Comparison of ENCODE assay signal across 13 cellular contexts in the genomic region with DNA sequence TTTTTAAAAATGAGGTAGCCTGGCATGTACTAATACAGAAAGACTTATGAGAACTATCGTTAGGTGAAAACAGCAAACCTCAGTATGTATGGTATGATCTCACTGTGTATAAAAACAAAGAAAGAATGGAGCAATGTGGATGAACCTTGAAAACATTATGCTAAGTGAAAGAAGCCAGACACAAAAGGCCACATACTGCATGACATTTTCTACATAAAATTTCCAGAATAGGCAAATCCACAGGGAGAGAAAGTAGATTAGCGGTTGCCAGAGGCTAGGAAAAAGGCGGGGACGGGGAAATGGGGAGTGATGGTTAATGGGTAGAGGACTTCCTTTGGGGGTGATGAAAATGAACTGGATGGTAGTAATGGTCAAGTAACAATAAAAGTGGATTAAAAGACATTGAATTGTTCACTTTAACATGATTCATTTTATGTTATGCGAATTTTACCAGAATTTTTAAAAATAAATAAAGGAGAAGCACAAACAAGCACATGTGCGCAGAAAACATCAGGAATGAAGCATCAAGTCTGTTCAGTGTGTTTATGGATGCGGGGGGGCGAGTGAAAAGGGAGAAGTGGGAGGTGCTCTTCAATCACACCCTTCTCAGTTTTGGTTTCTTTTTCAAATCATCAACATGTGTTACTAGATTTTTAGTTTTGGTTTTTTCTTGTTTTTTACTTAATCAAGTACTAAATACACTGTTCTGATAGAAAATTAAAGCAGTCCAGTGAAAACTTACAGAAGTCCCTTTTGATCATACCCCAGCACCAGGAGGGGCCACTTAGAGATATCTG. TPM values are rescaled to one million over a fixed set of nuclear protein-coding genes. Genes with fewer than 3 reads are reported as not detected.
DNase-seq lines count a peak whose midpoint lies in the region; ATAC-seq and TF ChIP-seq lines count a peak whose summit lies in the region.
"Had no signal": no experiment of that assay in that cellular context is flagged by ENCODE, and none has a peak within 500 bp of the region (broad histone marks: within the 10 kb centered on the region; RNA-seq: fewer than 3 reads in every experiment).

No MANE protein-coding gene starts in this region.

- peaks cover 28% of the 10 kb centered on the region for H3K36me3 Mint-ChIP-seq in type B pancreatic cell

- H3K4me1 Mint-ChIP-seq in type B pancreatic cell (ENCODE audit: unreplicated experiment) = peaks cover 35% of the 10 kb centered on the region

- peaks cover 18% of the 10 kb centered on the region for H3K9me3 Mint-ChIP-seq in type B pancreatic cell

- H3K4me3 Mint-ChIP-seq in type B pancreatic cell = peak overlapping the region; percentile 38

- DNase-seq in HFF-Myc (ENCODE audit: extremely low read depth, low read depth) = no peak
- peak; percentile 23 for DNase-seq in RPMI7951 (ENCODE audit: low read depth)
- DNase-seq in fibroblast of mammary gland (ENCODE audit: low read depth) = peak; percentile 33
- no peak for DNase-seq in type B pancreatic cell (ENCODE audit: extremely low spot score, unreplicated experiment)
- no peak for DNase-seq in NCI-H82 treated with DMSO at 0.1 percent for 48 hours (lab: John Stamatoyannopoulos, UW; ENCODE audit: unreplicated experiment)
- no peak for DNase-seq in stimulated activated CD8-positive, alpha-beta memory T cell treated with anti-CD3 and anti-CD28 coated beads, Interleukin-4, amount 100 ng/mL, for 48 hours
- DNase-seq: cortex of kidney, DMS79, NCI-H748 treated with DMSO at 0.1 percent for 48 hours had no signal

- H3K27ac Mint-ChIP-seq in type B pancreatic cell = no peak overlapping the region

- no peak for ATAC-seq in HG03135 (IDR thresholded peaks at IDR 0.05; ENCODE audit: unreplicated experiment)
- ATAC-seq: activated CD4-positive, CD25-positive, alpha-beta regulatory T cell treated with anti-CD3 and anti-CD28 coated beads, Interleukin-2, amount 50 U/mL, for 24 hours; esophagus mucosa had no signal

- no peak for TF ChIP-seq CTCF in HFF-Myc (IDR thresholded peaks at IDR 0.05; ENCODE audit: low read depth, low read length, missing control alignments)
- TF ChIP-seq CTCF in fibroblast of mammary gland (conservative IDR thresholded peaks at IDR 0.05; ENCODE audit: control insufficient read depth, insufficient read depth, low read depth, low read length) = no peak
- TF ChIP-seq CTCF in type B pancreatic cell (conservative IDR thresholded peaks at IDR 0.05) = no peak

- H3K27me3 Mint-ChIP-seq in type B pancreatic cell = peaks cover 4% of the 10 kb centered on the region

- H3K4me3 ChIP-seq in HFF-Myc (replicated peaks; ENCODE audit: low read depth, low read length) (0 out of 2 replicates have a peak overlapping the region, but pooled peaks have one; percentile 5), fibroblast of mammary gland (ENCODE audit: control insufficient read depth, low read depth, low read length) (no peak overlapping the region)
- H3K4me3 ChIP-seq: ascending aorta had no signal

RNA-seq across cellular contexts. Expression of gene ROR2, which starts 16.3 kb away (rescaled TPM):
- total RNA-seq in RPMI7951 (2014; rRNA removed; shearing (Covaris generic)) = 0.10 and 0.12 TPM in 2 replicates
- total RNA-seq in type B pancreatic cell (ENCODE audit: low replicate concordance) = 7.4 and 48.9 TPM in 2 replicates

Comparison
In these comparisons a context has a peak if more than half of its experiments do, and no peak if none do; other contexts are left out.
1. DNase-seq: peak in RPMI7951 (single experiment) and fibroblast of mammary gland (single experiment); none in HFF-Myc (single experiment), type B pancreatic cell (single experiment), NCI-H82 treated with DMSO at 0.1 percent for 48 hours (single experiment) and stimulated activated CD8-positive, alpha-beta memory T cell treated with anti-CD3 and anti-CD28 coated beads, Interleukin-4, amount 100 ng/mL, for 48 hours (single experiment).